Comparison of ENCODE assay signal across 1 cellular context in genomic region chr2:3302751-3303582, GRCh38.
TF ChIP-seq lines count a peak whose summit lies in the region.

No MANE protein-coding gene starts in this region.

TF ChIP-seq in HCT116, 20 proteins besides CTCF, POLR2A, EP300 and RAD21 (continued from another document):
- TF ChIP-seq SP1 (IDR thresholded peaks at IDR 0.05; ENCODE audit: low read depth) = no peak
- no peak for TF ChIP-seq MAX (IDR thresholded peaks at IDR 0.05)
- no peak for TF ChIP-seq CBX3 (IDR thresholded peaks at IDR 0.05; ENCODE audit: low read depth)
- TF ChIP-seq ATF3 (IDR thresholded peaks at IDR 0.05) = no peak
- no peak for TF ChIP-seq CEBPB (IDR thresholded peaks at IDR 0.05; ENCODE audit: low read depth)
- TF ChIP-seq ZFX (IDR thresholded peaks at IDR 0.05) = no peak
- no peak for TF ChIP-seq POLR2AphosphoS5 (IDR thresholded peaks at IDR 0.05; ENCODE audit: low read depth, low read length)
TF ChIP-seq in HCT116: peak in this region for 0.
